In the genomic region with DNA sequence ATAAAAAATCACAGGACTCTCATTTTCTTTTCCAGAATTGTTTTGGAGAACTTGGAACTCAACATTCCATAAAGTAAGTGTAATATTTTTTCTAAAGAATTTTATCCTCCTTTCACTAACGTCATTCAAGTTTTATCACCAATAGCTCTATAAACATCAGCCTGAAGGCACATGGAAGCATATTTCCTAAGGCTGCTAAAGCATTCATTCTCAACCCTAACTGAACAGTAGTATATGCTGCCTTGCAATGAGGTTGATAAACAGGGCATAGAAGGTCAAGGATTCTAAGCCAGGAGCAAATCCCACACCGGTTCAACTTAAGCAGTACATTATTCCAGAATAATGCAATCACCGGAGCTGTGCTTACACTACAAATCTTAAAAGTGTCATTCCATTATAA, we compare ENCODE assay signal across 28 cellular contexts.
"Had no signal": no experiment of that assay in that cellular context is flagged by ENCODE, and none has a peak within 500 bp of the region (broad histone marks: within the 10 kb centered on the region; RNA-seq: fewer than 3 reads in every experiment).

No MANE protein-coding gene starts in this region.

- H3K4me3 ChIP-seq: left ventricle myocardium inferior, lung, neural progenitor cell, pancreas, prostate gland, skin epidermis, suprapubic skin, thoracic aorta, tibial artery, vagina had no signal

- H3K4me2 ChIP-seq: neural progenitor cell had no signal

- H3K27me3 Mint-ChIP-seq: naive B cell had no signal

- H3K4me3 Mint-ChIP-seq: mesothelial cell of epicardium; naive B cell; natural killer cell; nephron progenitor cell; neural progenitor cell; stimulated activated effector memory CD8-positive, alpha-beta T cell treated with anti-CD3 and anti-CD28 coated beads, Interleukin-12 subunit alpha, Interleukin-12 subunit beta, amount 100 ng/mL, for 72 hours; stimulated activated naive CD8-positive, alpha-beta T cell treated with anti-CD3 and anti-CD28 coated beads, Interleukin-15, Interleukin-2, amounts not matched to agents 100 ng/mL and 50 ng/mL, for 24 hours; type B pancreatic cell had no signal

- H3K27ac ChIP-seq: left ventricle myocardium inferior, neural progenitor cell, neutrophil, pancreas, prostate gland, skin epidermis, suprapubic skin, thoracic aorta, tibial artery, vagina had no signal

- H3K27ac Mint-ChIP-seq: mesothelial cell of epicardium; naive B cell; natural killer cell; nephron progenitor cell; neural progenitor cell; stimulated activated effector memory CD8-positive, alpha-beta T cell treated with anti-CD3 and anti-CD28 coated beads, Interleukin-12 subunit alpha, Interleukin-12 subunit beta, amount 100 ng/mL, for 72 hours; stimulated activated naive CD8-positive, alpha-beta T cell treated with anti-CD3 and anti-CD28 coated beads, Interleukin-15, Interleukin-2, amounts not matched to agents 100 ng/mL and 50 ng/mL, for 24 hours; type B pancreatic cell had no signal

- ATAC-seq: natural killer cell; pancreas; right cardiac atrium; sciatic nerve; stimulated activated effector memory CD8-positive, alpha-beta T cell treated with anti-CD3 and anti-CD28 coated beads, Interleukin-12 subunit alpha, Interleukin-12 subunit beta, amount 100 ng/mL, for 72 hours had no signal

- H2AFZ ChIP-seq: neural progenitor cell had no signal

- DNase-seq: islet precursor cell; left ventricle myocardium inferior; mesendoderm; naive B cell; natural killer cell; nephron progenitor cell; pancreas; posterior cingulate gyrus; retina; right cardiac atrium; stimulated activated CD4-positive, alpha-beta T cell treated with anti-CD3 and anti-CD28 coated beads, Interleukin-12 subunit alpha, Interleukin-12 subunit beta, amount 100 ng/mL, for 4 hours; stimulated activated CD4-positive, alpha-beta T cell treated with anti-CD3 and anti-CD28 coated beads, Interleukin-15, amount 100 ng/mL, for 24 hours; stimulated activated CD4-positive, alpha-beta T cell treated with anti-CD3 and anti-CD28 coated beads, Interleukin-4, amount 100 ng/mL, for 24 hours; stimulated activated naive CD4-positive, alpha-beta T cell; tibial artery had no signal

- H3K9me3 ChIP-seq: left ventricle myocardium inferior, neutrophil, pancreas, prostate gland, suprapubic skin, thoracic aorta, tibial artery, vagina had no signal

- H3K4me1 ChIP-seq: left ventricle myocardium inferior, prostate gland, suprapubic skin had no signal

- H3K9me3 Mint-ChIP-seq: mesothelial cell of epicardium; nephron progenitor cell; neural progenitor cell; stimulated activated naive CD8-positive, alpha-beta T cell treated with anti-CD3 and anti-CD28 coated beads, Interleukin-15, Interleukin-2, amounts not matched to agents 100 ng/mL and 50 ng/mL, for 24 hours; type B pancreatic cell had no signal

- H3K9ac ChIP-seq: neural progenitor cell had no signal

- H3K4me1 Mint-ChIP-seq: naive B cell; natural killer cell; nephron progenitor cell; stimulated activated effector memory CD8-positive, alpha-beta T cell treated with anti-CD3 and anti-CD28 coated beads, Interleukin-12 subunit alpha, Interleukin-12 subunit beta, amount 100 ng/mL, for 72 hours had no signal

- H3K36me3 Mint-ChIP-seq: mesothelial cell of epicardium; naive B cell; natural killer cell; neural progenitor cell; stimulated activated effector memory CD8-positive, alpha-beta T cell treated with anti-CD3 and anti-CD28 coated beads, Interleukin-12 subunit alpha, Interleukin-12 subunit beta, amount 100 ng/mL, for 72 hours; type B pancreatic cell had no signal

- H3K27me3 ChIP-seq: neural progenitor cell, neutrophil, pancreas, suprapubic skin, tibial artery, vagina had no signal

- H3K36me3 ChIP-seq: left ventricle myocardium inferior, neural progenitor cell, neutrophil, pancreas, prostate gland, suprapubic skin, thoracic aorta, tibial artery, vagina had no signal
